In genomic region chr2:60515751-60516226, GRCh38 we compare ENCODE assay signal across 9 cellular contexts. TPM values are rescaled to one million over a fixed set of nuclear protein-coding genes. Genes with fewer than 3 reads are reported as not detected.
DNase-seq lines count a peak whose midpoint lies in the region; ATAC-seq and TF ChIP-seq lines count a peak whose summit lies in the region.
"Had no signal": no experiment of that assay in that cellular context is flagged by ENCODE, and none has a peak within 500 bp of the region (broad histone marks: within the 10 kb centered on the region; RNA-seq: fewer than 3 reads in every experiment).

No MANE protein-coding gene starts in this region.

- H3K36me3 ChIP-seq in esophagus muscularis mucosa, result no peaks in the 10 kb centered on the region

- no peaks in the 10 kb centered on the region for H3K9me3 Mint-ChIP-seq in activated T-helper 1 cell treated with anti-CD3 and anti-CD28 coated beads, Interleukin-12 subunit alpha, Interleukin-12 subunit beta, Interleukin-2, Interleukin-4 antibody, amounts not matched to agents 30 ng/mL and 10 ng/mL and 1 ng/mL, durations not matched to agents 14 hours and 24 hours and 36 hours

- H3K4me1 ChIP-seq in esophagus muscularis mucosa, result peaks cover 0 to 9% (median 6%) of the 10 kb centered on the region in 4 donors

- peaks cover 5% of the 10 kb centered on the region for H3K4me1 Mint-ChIP-seq in activated T-helper 1 cell treated with anti-CD3 and anti-CD28 coated beads, Interleukin-12 subunit alpha, Interleukin-12 subunit beta, Interleukin-2, Interleukin-4 antibody, amounts not matched to agents 30 ng/mL and 10 ng/mL and 1 ng/mL, durations not matched to agents 14 hours and 24 hours and 36 hours (ENCODE audit: low read depth)

- in situ Hi-C loops in astrocyte of the spinal cord (cut with HindIII; ENCODE audit: low sequenced_read_pairs), result no loop called here

- no peaks in the 10 kb centered on the region for H3K36me3 Mint-ChIP-seq in activated T-helper 1 cell treated with anti-CD3 and anti-CD28 coated beads, Interleukin-12 subunit alpha, Interleukin-12 subunit beta, Interleukin-2, Interleukin-4 antibody, amounts not matched to agents 30 ng/mL and 10 ng/mL and 1 ng/mL, durations not matched to agents 14 hours and 24 hours and 36 hours (ENCODE audit: low read depth)

- H3K27ac Mint-ChIP-seq in activated T-helper 1 cell treated with anti-CD3 and anti-CD28 coated beads, Interleukin-12 subunit alpha, Interleukin-12 subunit beta, Interleukin-2, Interleukin-4 antibody, amounts not matched to agents 30 ng/mL and 10 ng/mL and 1 ng/mL, durations not matched to agents 14 hours and 24 hours and 36 hours, result no peak overlapping the region

- H3K27me3 Mint-ChIP-seq in activated T-helper 1 cell treated with anti-CD3 and anti-CD28 coated beads, Interleukin-12 subunit alpha, Interleukin-12 subunit beta, Interleukin-2, Interleukin-4 antibody, amounts not matched to agents 30 ng/mL and 10 ng/mL and 1 ng/mL, durations not matched to agents 14 hours and 24 hours and 36 hours (ENCODE audit: insufficient read depth), result peaks cover 18% of the 10 kb centered on the region

- H3K4me3 ChIP-seq in astrocyte of the spinal cord (ENCODE audit: low read depth, low read length) (no peak overlapping the region), skin epidermis (no peak overlapping the region), esophagus muscularis mucosa (no peak overlapping the region)
- H3K4me3 ChIP-seq: lung had no signal

- no peak for TF ChIP-seq EP300 in esophagus muscularis mucosa (IDR thresholded peaks at IDR 0.05)

- ATAC-seq in GM21367 (IDR thresholded peaks at IDR 0.05; ENCODE audit: unreplicated experiment) (peak; percentile 84), HG03520 (IDR thresholded peaks at IDR 0.05; ENCODE audit: unreplicated experiment) (peak; percentile 87)

- peak; percentile 75 for DNase-seq in GM10248 (ENCODE audit: extremely low spot score)
- DNase-seq in astrocyte of the spinal cord (ENCODE audit: low read depth, low spot score), result peak; percentile 92
- no peak for DNase-seq in esophagus muscularis mucosa (ENCODE audit: extremely low spot score)
- no peak for DNase-seq in activated gamma-delta T cell treated with Interleukin-2 at 50 U/mL for 16 hours
- DNase-seq in activated T-helper 1 cell treated with anti-CD3 and anti-CD28 coated beads, Interleukin-12 subunit alpha, Interleukin-12 subunit beta, Interleukin-2, Interleukin-4 antibody, amounts not matched to agents 30 ng/mL and 10 ng/mL and 1 ng/mL, durations not matched to agents 14 hours and 24 hours and 36 hours (ENCODE audit: low spot score), result no peak

- CTCF ChIA-PET in GM10248 (lab: Yijun Ruan, JAX), result interaction anchor here (1.0 to 2.9 kb wide), 11 partner anchors 9 to 543 kb away, joined by 3 to 15 read pairs (median 5); no protein-coding TSS in a partner anchor

- peak overlapping the region in 18 of 21 experiments; percentile 19 to 75 (median 52) for H3K27ac ChIP-seq in skin epidermis
- no peak overlapping the region for H3K27ac ChIP-seq in esophagus muscularis mucosa (replicated peaks in 1 of 4)

- no peak overlapping the region for H3K4me3 Mint-ChIP-seq in activated T-helper 1 cell treated with anti-CD3 and anti-CD28 coated beads, Interleukin-12 subunit alpha, Interleukin-12 subunit beta, Interleukin-2, Interleukin-4 antibody, amounts not matched to agents 30 ng/mL and 10 ng/mL and 1 ng/mL, durations not matched to agents 14 hours and 24 hours and 36 hours

- TF ChIP-seq CTCF in GM10248 (IDR thresholded peaks at IDR 0.05; ENCODE audit: control extremely low read depth, extremely low read depth, low read depth, missing control alignments) (peak; percentile 3), astrocyte of the spinal cord (IDR thresholded peaks at IDR 0.05; ENCODE audit: low read depth, low read length) (peak; percentile 41), esophagus muscularis mucosa (IDR thresholded peaks at IDR 0.05) (no peak)

- WGBS in esophagus muscularis mucosa, result 83% methylated on average over 6 of the region's 6 CpGs

- POLR2A ChIA-PET in GM10248 (lab: Yijun Ruan, JAX), result no interaction called here

- no peaks in the 10 kb centered on the region for H3K9me3 ChIP-seq in esophagus muscularis mucosa

- H3K27me3 ChIP-seq in esophagus muscularis mucosa, result no peaks in the 10 kb centered on the region

- TF ChIP-seq POLR2A in esophagus muscularis mucosa (IDR thresholded peaks at IDR 0.05; ENCODE audit: low read depth), result no peak

- intact Hi-C loops in esophagus muscularis mucosa (cut with DNase I), result no loop called here
- intact Hi-C loops in activated T-helper 1 cell treated with anti-CD3 and anti-CD28 coated beads, Interleukin-12 subunit alpha, Interleukin-12 subunit beta, Interleukin-2, Interleukin-4 antibody, amounts not matched to agents 30 ng/mL and 10 ng/mL and 1 ng/mL, durations not matched to agents 14 hours and 24 hours and 36 hours (cut with micrococcal nuclease), result no loop called here

RNA-seq across cellular contexts. Expression of gene BCL11A, which starts 37.7 kb away (rescaled TPM):
- 10 to 100 TPM in 1 of 4 donors, 1 to 10 TPM in 3; 3.5 to 11.3 (median 4.7) TPM for total RNA-seq in esophagus muscularis mucosa
- not detected in 2 replicates for total RNA-seq in activated T-helper 1 cell treated with anti-CD3 and anti-CD28 coated beads, Interleukin-12 subunit alpha, Interleukin-12 subunit beta, Interleukin-2, Interleukin-4 antibody, amounts not matched to agents 30 ng/mL and 10 ng/mL and 1 ng/mL, durations not matched to agents 14 hours and 24 hours and 36 hours

Comparison
In these comparisons a context has a peak if more than half of its experiments do, and no peak if none do; other contexts are left out.
1. DNase-seq: peak in GM10248 (single experiment) and astrocyte of the spinal cord (single experiment); none in esophagus muscularis mucosa (single experiment), activated gamma-delta T cell treated with Interleukin-2 at 50 U/mL for 16 hours (single experiment) and activated T-helper 1 cell treated with anti-CD3 and anti-CD28 coated beads, Interleukin-12 subunit alpha, Interleukin-12 subunit beta, Interleukin-2, Interleukin-4 antibody, amounts not matched to agents 30 ng/mL and 10 ng/mL and 1 ng/mL, durations not matched to agents 14 hours and 24 hours and 36 hours (single experiment).
2. CTCF ChIP-seq: peak in GM10248 (single experiment) and astrocyte of the spinal cord (single experiment); none in esophagus muscularis mucosa (0 of 3).
3. H3K27ac ChIP-seq: peak in skin epidermis (18 of 21); none in esophagus muscularis mucosa (0 of 4).